ENCODE assay signal across 1 cellular context in genomic region chr7:128994575-128994974, GRCh38. TPM values are rescaled to one million over a fixed set of nuclear protein-coding genes. Genes with fewer than 3 reads are reported as not detected.
"Had no signal": no experiment of that assay in that cellular context is flagged by ENCODE, and none has a peak within 500 bp of the region (broad histone marks: within the 10 kb centered on the region; RNA-seq: fewer than 3 reads in every experiment).

No MANE protein-coding gene starts in this region.

RNA-seq across cellular contexts. Expression of gene IRF5, which starts 56.8 kb away (rescaled TPM):
- polyA plus RNA-seq: K562 had no signal
